In genomic region chr11:123560001-123560400, GRCh38 we compare ENCODE assay signal across 9 cellular contexts.
DNase-seq lines count a peak whose midpoint lies in the region; ATAC-seq and TF ChIP-seq lines count a peak whose summit lies in the region.
"Had no signal": no experiment of that assay in that cellular context is flagged by ENCODE, and none has a peak within 500 bp of the region (broad histone marks: within the 10 kb centered on the region; RNA-seq: fewer than 3 reads in every experiment).

No MANE protein-coding gene starts in this region.

- peaks cover 0 to 42% of the 10 kb centered on the region in 2 donors for H3K27me3 ChIP-seq in left lung
- no peaks in the 10 kb centered on the region for H3K27me3 ChIP-seq in effector memory CD4-positive, alpha-beta T cell (replicated peaks; ENCODE audit: control insufficient read depth, insufficient read depth, low read length, poor library complexity, severe bottlenecking)

- intact Hi-C loops in left lung (cut with DNase I) = no loop called here

- H3K4me1 ChIP-seq in left lung = no peaks in the 10 kb centered on the region
- no peaks in the 10 kb centered on the region for H3K4me1 ChIP-seq in effector memory CD4-positive, alpha-beta T cell (ENCODE audit: control insufficient read depth, insufficient read depth, low read length, poor library complexity, severe bottlenecking)

- DNase-seq in AG08396 (ENCODE audit: low spot score) (peak; percentile 82), NCI-H524 treated with DMSO at 0.1 percent for 48 hours (lab: John Stamatoyannopoulos, UW) (peak; percentile 30), caudate nucleus (lab: John Stamatoyannopoulos, UW) (peak in 55 of 61 donors; percentile 26 to 94 (median 72)), left lung (peak in 1 of 2 donors; percentile 49)
- no peak for DNase-seq in effector memory CD4-positive, alpha-beta T cell
- DNase-seq in activated CD8-positive, alpha-beta memory T cell treated with anti-CD3 and anti-CD28 coated beads, Interleukin-2, amount 50 U/mL, for 48 hours = no peak

- ATAC-seq in GM18511 (IDR thresholded peaks at IDR 0.05; ENCODE audit: unreplicated experiment) (peak; percentile 67), left lung (peak; percentile 86)

- peaks cover 6% of the 10 kb centered on the region for H3K27me3 Mint-ChIP-seq in stimulated activated naive CD8-positive, alpha-beta T cell treated with anti-CD3 and anti-CD28 coated beads, Interleukin-15, Interleukin-2, amounts not matched to agents 100 ng/mL and 50 ng/mL, for 24 hours

- H3K36me3 Mint-ChIP-seq in stimulated activated naive CD8-positive, alpha-beta T cell treated with anti-CD3 and anti-CD28 coated beads, Interleukin-15, Interleukin-2, amounts not matched to agents 100 ng/mL and 50 ng/mL, for 24 hours (ENCODE audit: low read depth) = no peaks in the 10 kb centered on the region

- H3K4me1 Mint-ChIP-seq in stimulated activated naive CD8-positive, alpha-beta T cell treated with anti-CD3 and anti-CD28 coated beads, Interleukin-15, Interleukin-2, amounts not matched to agents 100 ng/mL and 50 ng/mL, for 24 hours (ENCODE audit: low read depth) = peaks cover 16% of the 10 kb centered on the region

- H3K9me3 Mint-ChIP-seq in stimulated activated naive CD8-positive, alpha-beta T cell treated with anti-CD3 and anti-CD28 coated beads, Interleukin-15, Interleukin-2, amounts not matched to agents 100 ng/mL and 50 ng/mL, for 24 hours = no peaks in the 10 kb centered on the region

- H3K4me3 Mint-ChIP-seq in stimulated activated naive CD8-positive, alpha-beta T cell treated with anti-CD3 and anti-CD28 coated beads, Interleukin-15, Interleukin-2, amounts not matched to agents 100 ng/mL and 50 ng/mL, for 24 hours = peak overlapping the region; percentile 73

- no peak overlapping the region for H3K27ac Mint-ChIP-seq in stimulated activated naive CD8-positive, alpha-beta T cell treated with anti-CD3 and anti-CD28 coated beads, Interleukin-15, Interleukin-2, amounts not matched to agents 100 ng/mL and 50 ng/mL, for 24 hours

- H3K36me3 ChIP-seq in left lung = no peaks in the 10 kb centered on the region
- no peaks in the 10 kb centered on the region for H3K36me3 ChIP-seq in effector memory CD4-positive, alpha-beta T cell (ENCODE audit: control insufficient read depth, insufficient read depth, low read length)

- peak overlapping the region; percentile 94 for H3K27ac ChIP-seq in caudate nucleus (ENCODE audit: low read depth, low read length)
- no peak overlapping the region for H3K27ac ChIP-seq in left lung
- no peak overlapping the region for H3K27ac ChIP-seq in effector memory CD4-positive, alpha-beta T cell (ENCODE audit: insufficient read depth, low read length, poor library complexity, severe bottlenecking)
- H3K27ac ChIP-seq: epithelial cell of prostate had no signal

- no peak for TF ChIP-seq CTCF in left lung (IDR thresholded peaks at IDR 0.05)

- H3K9me3 ChIP-seq in left lung = no peaks in the 10 kb centered on the region
- H3K9me3 ChIP-seq in effector memory CD4-positive, alpha-beta T cell (ENCODE audit: control insufficient read depth, low read length) = no peaks in the 10 kb centered on the region

- H3K4me3 ChIP-seq in left lung = peak overlapping the region; percentile 11 to 21
- no peak overlapping the region for H3K4me3 ChIP-seq in effector memory CD4-positive, alpha-beta T cell (ENCODE audit: insufficient read depth, low read depth, low read length, poor library complexity, severe bottlenecking)

Comparison
In these comparisons a context has a peak if more than half of its experiments do, and no peak if none do; other contexts are left out.
1. DNase-seq: peak in AG08396 (single experiment), NCI-H524 treated with DMSO at 0.1 percent for 48 hours (single experiment) and caudate nucleus (55 of 61); none in effector memory CD4-positive, alpha-beta T cell (0 of 3) and activated CD8-positive, alpha-beta memory T cell treated with anti-CD3 and anti-CD28 coated beads, Interleukin-2, amount 50 U/mL, for 48 hours (single experiment).